ENCODE assay signal across 18 cellular contexts in genomic region chr22:17871726-17872458, GRCh38.
DNase-seq lines count a peak whose midpoint lies in the region; ATAC-seq, FAIRE-seq and TF ChIP-seq lines count a peak whose summit lies in the region.
"Had no signal": no experiment of that assay in that cellular context is flagged by ENCODE, and none has a peak within 500 bp of the region (broad histone marks: within the 10 kb centered on the region; RNA-seq: fewer than 3 reads in every experiment).

No MANE protein-coding gene starts in this region.

- no peaks in the 10 kb centered on the region for H3K4me1 Mint-ChIP-seq in activated CD4-positive, alpha-beta T cell treated with anti-CD3 and anti-CD28 coated beads for 36 hours

- no peak for FAIRE-seq in keratinocyte (lab: Jason Lieb, UNC)
- FAIRE-seq: GM12891 had no signal

- H3K4me3 Mint-ChIP-seq in activated CD4-positive, alpha-beta T cell treated with anti-CD3 and anti-CD28 coated beads for 36 hours, result no peak overlapping the region
- H3K4me3 Mint-ChIP-seq: CD4-positive, alpha-beta T cell; nephron had no signal

- WGBS in esophagus squamous epithelium, 2 donors, result 80 to 83% methylated on average over 27 to 28 of the region's 32 CpGs

- peak overlapping the region; percentile 63 for H3K9ac ChIP-seq in keratinocyte (ENCODE audit: control insufficient read depth, extremely low read depth, insufficient read depth, low read length)

- H3K27me3 Mint-ChIP-seq in activated CD4-positive, alpha-beta T cell treated with anti-CD3 and anti-CD28 coated beads for 36 hours, result no peaks in the 10 kb centered on the region
- H3K27me3 Mint-ChIP-seq: CD4-positive, alpha-beta T cell had no signal

- no peaks in the 10 kb centered on the region for H3K9me3 Mint-ChIP-seq in activated CD4-positive, alpha-beta T cell treated with anti-CD3 and anti-CD28 coated beads for 36 hours (ENCODE audit: low read depth)
- H3K9me3 Mint-ChIP-seq: CD4-positive, alpha-beta T cell; nephron had no signal

- H3K27me3 ChIP-seq in esophagus squamous epithelium (no peaks in the 10 kb centered on the region), keratinocyte (ENCODE audit: control insufficient read depth, extremely low read depth, insufficient read depth, low read length) (no peaks in the 10 kb centered on the region), gastrocnemius medialis (no peaks in the 10 kb centered on the region)

- H3K4me1 ChIP-seq in esophagus squamous epithelium (peaks cover 0 to 30% (median 6%) of the 10 kb centered on the region in 3 donors), keratinocyte (ENCODE audit: control insufficient read depth, extremely low read depth, insufficient read depth, low read length) (peaks cover 16% of the 10 kb centered on the region), gastrocnemius medialis (peaks cover 20% of the 10 kb centered on the region in 2 donors)

- no peaks in the 10 kb centered on the region for H3K9me1 ChIP-seq in keratinocyte (ENCODE audit: control insufficient read depth, extremely low read depth, insufficient read depth, low read length)

- H3K4me2 ChIP-seq in keratinocyte (ENCODE audit: control insufficient read depth, extremely low read depth, insufficient read depth, low read depth, low read length), result peak overlapping the region; percentile 79

- TF ChIP-seq CTCF in esophagus squamous epithelium (IDR thresholded peaks at IDR 0.05) (no peak), keratinocyte (optimal IDR thresholded peaks at IDR 0.05 in 1 of 3, IDR thresholded peaks at IDR 0.05 in 1 of 3, conservative IDR thresholded peaks at IDR 0.05 in 1 of 3; ENCODE audit: extremely low read depth in 1 of 3, insufficient read depth in 2 of 3, low read length in 3 of 3) (no peak), gastrocnemius medialis (IDR thresholded peaks at IDR 0.05 in 4 of 5, conservative IDR thresholded peaks at IDR 0.05 in 1 of 5) (no peak)

- CTCF ChIA-PET in activated CD4-positive, alpha-beta T cell treated with anti-CD3 and anti-CD28 coated beads for 36 hours (lab: Charles Lee), result no interaction called here

- no peak overlapping the region for H2AFZ ChIP-seq in keratinocyte (ENCODE audit: control insufficient read depth, low read length)

- H3K27ac ChIP-seq in angular gyrus (ENCODE audit: low read depth, low read length) (peak overlapping the region; percentile 60), esophagus squamous epithelium (peak overlapping the region; percentile 57 to 63 (median 62)), keratinocyte (ENCODE audit: control insufficient read depth, insufficient read depth, low read length) (peak overlapping the region; percentile 87), gastrocnemius medialis (peak overlapping the region in 3 of 4 donors; percentile 36 to 62 (median 47))

- H3K4me3 ChIP-seq in esophagus squamous epithelium (no peak overlapping the region), keratinocyte (ENCODE audit: control insufficient read depth in 2 of 3, extremely low read depth in 1 of 3, insufficient read depth in 2 of 3, low read depth in 1 of 3, low read length in 3 of 3) (peak overlapping the region in 2 of 3 experiments; percentile 15 to 28), gastrocnemius medialis (no peak overlapping the region)

- DNase-seq in esophagus squamous epithelium (lab: John Stamatoyannopoulos, UW) (no peak), keratinocyte (ENCODE audit: low read depth, low spot score) (no peak), gastrocnemius medialis (peak; percentile 40 to 66), NCI-H524 treated with DMSO at 0.1 percent for 48 hours (lab: John Stamatoyannopoulos, UW) (no peak), GDM1 (lab: John Stamatoyannopoulos, UW) (no peak)
- DNase-seq in activated CD4-positive, alpha-beta T cell treated with anti-CD3 and anti-CD28 coated beads for 48 hours, result no peak
- DNase-seq in activated CD4-positive, alpha-beta T cell treated with anti-CD3 and anti-CD28 coated beads for 36 hours, result no peak
- DNase-seq: activated CD4-positive, alpha-beta T cell treated with anti-CD3 and anti-CD28 coated beads for 1 hour; CD4-positive, alpha-beta T cell; DMS153; effector CD4-positive, alpha-beta T cell; HCEC 1CT; mesendoderm; MM.1S; NK-92 treated with Interleukin-12 subunit alpha and Interleukin-12 subunit beta, amount 100 ng/mL, for 24 hours had no signal

- in situ Hi-C loops in gastrocnemius medialis (cut with MboI; ENCODE audit: low sequenced_read_pairs in 4 of 4), result no loop called here

- H4K20me1 ChIP-seq in keratinocyte (ENCODE audit: control insufficient read depth, extremely low read depth, insufficient read depth, low read length), result peaks cover 13% of the 10 kb centered on the region

- ATAC-seq in gastrocnemius medialis, result peak; percentile 61 to 64
- no peak for ATAC-seq in activated CD4-positive, alpha-beta T cell treated with anti-CD3 and anti-CD28 coated beads for 36 hours

- POLR2A ChIA-PET in activated CD4-positive, alpha-beta T cell treated with anti-CD3 and anti-CD28 coated beads for 36 hours (lab: Charles Lee), result no interaction called here

- no peaks in the 10 kb centered on the region for H3K9me3 ChIP-seq in esophagus squamous epithelium
- no peaks in the 10 kb centered on the region for H3K9me3 ChIP-seq in keratinocyte (ENCODE audit: control insufficient read depth, low read depth, low read length)
- no peaks in the 10 kb centered on the region for H3K9me3 ChIP-seq in gastrocnemius medialis

- dilution Hi-C loops in keratinocyte (cut with MboI; ENCODE audit: extremely low pct_ligation_motif_present, low sequenced_read_pairs), result no loop called here

- H3K36me3 ChIP-seq in esophagus squamous epithelium, result peaks cover 6 to 86% (median 18%) of the 10 kb centered on the region in 3 donors
- H3K36me3 ChIP-seq in keratinocyte (ENCODE audit: control insufficient read depth in 2 of 2, extremely low read depth in 1 of 2, insufficient read depth in 2 of 2, low read length in 2 of 2), result peaks cover 42 to 69% of the 10 kb centered on the region in 2 experiments
- peaks cover 0 to 18% of the 10 kb centered on the region in 2 donors for H3K36me3 ChIP-seq in gastrocnemius medialis

- peaks cover 3% of the 10 kb centered on the region for H3K36me3 Mint-ChIP-seq in activated CD4-positive, alpha-beta T cell treated with anti-CD3 and anti-CD28 coated beads for 36 hours (ENCODE audit: low read depth)

- TF ChIP-seq POLR2A in esophagus squamous epithelium (IDR thresholded peaks at IDR 0.05) (no peak), gastrocnemius medialis (IDR thresholded peaks at IDR 0.05) (no peak)

- H3K27ac Mint-ChIP-seq in activated CD4-positive, alpha-beta T cell treated with anti-CD3 and anti-CD28 coated beads for 36 hours, result no peak overlapping the region
- H3K27ac Mint-ChIP-seq: CD4-positive, alpha-beta T cell; nephron had no signal

- intact Hi-C loops in esophagus squamous epithelium (cut with DNase I), result loop anchor here (10.0 kb wide), 1 partner anchor 57 kb away; no protein-coding TSS in a partner anchor
- intact Hi-C loops in gastrocnemius medialis (cut with DNase I; ENCODE audit: low total_unique reads), result no loop called here
- intact Hi-C loops in activated CD4-positive, alpha-beta T cell treated with anti-CD3 and anti-CD28 coated beads for 36 hours (cut with DNase I, micrococcal nuclease), result no loop called here

- peaks cover 5% of the 10 kb centered on the region for H3K79me2 ChIP-seq in keratinocyte (ENCODE audit: control insufficient read depth, insufficient read depth, low read length)

Comparison
In these comparisons a context has a peak if more than half of its experiments do, and no peak if none do; other contexts are left out.
1. DNase-seq: peak in gastrocnemius medialis (2 of 2); none in esophagus squamous epithelium (single experiment), keratinocyte (single experiment), activated CD4-positive, alpha-beta T cell treated with anti-CD3 and anti-CD28 coated beads for 48 hours (single experiment), NCI-H524 treated with DMSO at 0.1 percent for 48 hours (single experiment), activated CD4-positive, alpha-beta T cell treated with anti-CD3 and anti-CD28 coated beads for 36 hours (single experiment) and GDM1 (single experiment).
2. H3K4me3 ChIP-seq: peak in keratinocyte (2 of 3); none in esophagus squamous epithelium (0 of 4) and gastrocnemius medialis (0 of 4).
3. Peak in every context shown above with its lines, with median percentiles within 50 percentile points of each other: H3K27ac ChIP-seq.